ENCODE assay signal across 16 cellular contexts in the genomic region with DNA sequence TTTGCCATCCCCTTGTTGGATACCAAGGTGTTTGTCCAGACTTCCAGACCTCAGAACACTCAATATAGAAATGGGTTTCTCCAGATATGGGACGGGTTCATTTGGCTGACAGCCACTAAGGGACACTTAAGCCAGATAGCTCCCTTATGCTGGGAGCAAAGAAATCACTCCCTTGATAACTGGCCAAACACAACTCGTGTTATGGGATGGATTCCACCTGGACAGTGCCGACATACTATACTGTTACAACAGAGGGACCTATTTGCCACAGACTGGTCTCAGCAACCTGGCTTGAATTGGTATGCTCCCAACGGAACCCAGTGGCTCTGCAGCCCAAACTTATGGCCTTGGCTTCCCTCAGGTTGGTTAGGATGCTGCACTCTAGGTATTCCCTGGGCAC.
"Had no signal": no experiment of that assay in that cellular context is flagged by ENCODE, and none has a peak within 500 bp of the region (broad histone marks: within the 10 kb centered on the region; RNA-seq: fewer than 3 reads in every experiment).

No MANE protein-coding gene starts in this region.

- H3K36me3 ChIP-seq: esophagus muscularis mucosa, gastroesophageal sphincter, neutrophil, suprapubic skin, tibial nerve had no signal

- H3K27me3 ChIP-seq: esophagus muscularis mucosa, gastroesophageal sphincter, hepatocyte, suprapubic skin, tibial nerve had no signal

- FAIRE-seq: kidney had no signal

- ATAC-seq: effector memory CD8-positive, alpha-beta T cell; gastroesophageal sphincter; naive thymus-derived CD4-positive, alpha-beta T cell had no signal

- H3K9me3 ChIP-seq: esophagus muscularis mucosa, gastroesophageal sphincter, neutrophil, suprapubic skin, tibial nerve had no signal

- H3K27ac ChIP-seq: epithelial cell of prostate, esophagus muscularis mucosa, gastroesophageal sphincter, hepatocyte, neutrophil, suprapubic skin, tibial nerve had no signal

- DNase-seq: effector memory CD8-positive, alpha-beta T cell; glutamatergic neuron; kidney; left cardiac atrium; mammary epithelial cell; naive thymus-derived CD4-positive, alpha-beta T cell; stimulated activated CD4-positive, alpha-beta T cell treated with anti-CD3 and anti-CD28 coated beads, Interleukin-2, amount 100 ng/mL, for 48 hours; stimulated activated naive CD4-positive, alpha-beta T cell treated with Interleukin-2 at 50 U/mL for 16 hours had no signal

- H3K4me2 ChIP-seq: hepatocyte, smooth muscle cell had no signal

- H3K79me2 ChIP-seq: hepatocyte had no signal

- H3K4me1 ChIP-seq: gastroesophageal sphincter, suprapubic skin had no signal

- H3K4me3 ChIP-seq: esophagus muscularis mucosa, gastroesophageal sphincter, hepatocyte, smooth muscle cell, suprapubic skin, tibial nerve had no signal

- H2AFZ ChIP-seq: hepatocyte had no signal
